8 cellular contexts compared by ENCODE assay signal in the genomic region with DNA sequence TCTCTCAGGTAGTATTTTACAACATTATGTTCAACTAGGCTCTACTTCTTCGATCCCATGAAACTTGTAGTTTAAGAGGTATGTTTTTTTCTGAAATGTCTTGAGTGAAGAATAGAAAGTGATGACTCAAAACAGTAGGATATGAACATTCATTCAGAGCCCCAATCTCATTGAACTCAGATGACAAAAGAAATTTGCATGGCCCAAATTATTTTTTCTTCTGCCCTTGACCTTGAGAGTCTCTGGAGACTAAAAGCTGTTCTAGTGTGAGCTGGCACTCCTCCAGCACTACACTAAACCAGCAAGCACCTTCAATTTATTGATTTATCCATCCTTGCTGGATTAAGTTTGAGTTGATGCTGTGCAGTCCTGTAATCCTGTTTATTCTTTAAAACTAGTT. TPM values are rescaled to one million over a fixed set of nuclear protein-coding genes. Genes with fewer than 3 reads are reported as not detected.
DNase-seq lines count a peak whose midpoint lies in the region; ATAC-seq and TF ChIP-seq lines count a peak whose summit lies in the region.

No MANE protein-coding gene starts in this region.

- POLR2A ChIA-PET in T-cell (lab: Charles Lee): no interaction called here

- peaks cover 15% of the 10 kb centered on the region for H3K4me1 Mint-ChIP-seq in stimulated activated naive CD8-positive, alpha-beta T cell treated with anti-CD3 and anti-CD28 coated beads, Interleukin-15, amount 100 ng/mL, for 72 hours
- H3K4me1 Mint-ChIP-seq in type B pancreatic cell (ENCODE audit: unreplicated experiment): peaks cover 23% of the 10 kb centered on the region
- peaks cover 0 to 5% (median 4%) of the 10 kb centered on the region in 3 donors for H3K4me1 Mint-ChIP-seq in T-cell

- CTCF ChIA-PET in T-cell (lab: Charles Lee): no interaction called here

- ATAC-seq in stimulated activated naive CD8-positive, alpha-beta T cell treated with anti-CD3 and anti-CD28 coated beads, Interleukin-15, amount 100 ng/mL, for 72 hours: peak; percentile 42
- ATAC-seq in stimulated activated naive CD8-positive, alpha-beta T cell treated with anti-CD3 and anti-CD28 coated beads, Interleukin-15, Interleukin-2, amounts not matched to agents 100 U/mL and 50 U/mL, for 24 hours: no peak
- ATAC-seq in HG02623 (IDR thresholded peaks at IDR 0.05; ENCODE audit: unreplicated experiment) (peak; percentile 60), HG03575 (IDR thresholded peaks at IDR 0.05; ENCODE audit: extremely low read depth, insufficient number of reproducible peaks, low FRiP score, unreplicated experiment) (peak; percentile 86), T-cell (replicated peaks in 1 of 4) (no peak)

- H3K36me3 Mint-ChIP-seq in type B pancreatic cell: peaks cover 28% of the 10 kb centered on the region
- H3K36me3 Mint-ChIP-seq in T-cell: no peaks in the 10 kb centered on the region

- TF ChIP-seq CTCF in type B pancreatic cell (conservative IDR thresholded peaks at IDR 0.05): no peak

- peaks cover 0 to 4% of the 10 kb centered on the region in 2 donors for H3K9me3 Mint-ChIP-seq in stimulated activated naive CD8-positive, alpha-beta T cell treated with anti-CD3 and anti-CD28 coated beads, Interleukin-15, amount 100 ng/mL, for 72 hours
- no peaks in the 10 kb centered on the region for H3K9me3 Mint-ChIP-seq in type B pancreatic cell
- H3K9me3 Mint-ChIP-seq in T-cell: no peaks in the 10 kb centered on the region

- H3K27me3 Mint-ChIP-seq in stimulated activated naive CD8-positive, alpha-beta T cell treated with anti-CD3 and anti-CD28 coated beads, Interleukin-15, amount 100 ng/mL, for 72 hours: peaks cover 31% of the 10 kb centered on the region
- H3K27me3 Mint-ChIP-seq in type B pancreatic cell: peaks cover 6% of the 10 kb centered on the region
- H3K27me3 Mint-ChIP-seq in T-cell: peaks cover 24 to 26% of the 10 kb centered on the region in 2 donors

- no peak overlapping the region for H3K4me3 Mint-ChIP-seq in stimulated activated naive CD8-positive, alpha-beta T cell treated with anti-CD3 and anti-CD28 coated beads, Interleukin-15, amount 100 ng/mL, for 72 hours
- H3K4me3 Mint-ChIP-seq in type B pancreatic cell (peak overlapping the region; percentile 53), T-cell (no peak overlapping the region)

- no peak for DNase-seq in stimulated activated naive CD8-positive, alpha-beta T cell treated with anti-CD3 and anti-CD28 coated beads, Interleukin-15, amount 100 ng/mL, for 72 hours
- DNase-seq in stimulated activated naive CD8-positive, alpha-beta T cell treated with anti-CD3 and anti-CD28 coated beads, Interleukin-15, Interleukin-2, amounts not matched to agents 100 U/mL and 50 U/mL, for 24 hours: no peak
- DNase-seq in type B pancreatic cell (ENCODE audit: extremely low spot score, unreplicated experiment) (no peak), SKM-1 treated with dmso at 0.1 percent for 144 hours (lab: John Stamatoyannopoulos, UW; ENCODE audit: unreplicated experiment) (no peak), T-cell (no peak), DMS153 (lab: John Stamatoyannopoulos, UW) (no peak)

- H3K27ac Mint-ChIP-seq in stimulated activated naive CD8-positive, alpha-beta T cell treated with anti-CD3 and anti-CD28 coated beads, Interleukin-15, amount 100 ng/mL, for 72 hours: no peak overlapping the region
- no peak overlapping the region for H3K27ac Mint-ChIP-seq in type B pancreatic cell
- no peak overlapping the region for H3K27ac Mint-ChIP-seq in T-cell

RNA-seq across cellular contexts. Expression of a gene that starts 4.0 kb away (rescaled TPM):
- total RNA-seq in type B pancreatic cell (ENCODE audit: low replicate concordance): 4.8 and 24.9 TPM in 2 replicates
- total RNA-seq in T-cell: under 1 TPM in 3 of 5 donors, not detected in 2; 0.10 to 0.35 (median 0.15) TPM

Comparison
In these comparisons a context has a peak if more than half of its experiments do, and no peak if none do; other contexts are left out.
1. ATAC-seq: peak in stimulated activated naive CD8-positive, alpha-beta T cell treated with anti-CD3 and anti-CD28 coated beads, Interleukin-15, amount 100 ng/mL, for 72 hours (single experiment), HG02623 (single experiment) and HG03575 (single experiment); none in stimulated activated naive CD8-positive, alpha-beta T cell treated with anti-CD3 and anti-CD28 coated beads, Interleukin-15, Interleukin-2, amounts not matched to agents 100 U/mL and 50 U/mL, for 24 hours (single experiment) and T-cell (0 of 4).